In genomic region chr10:6080417-6080973, GRCh38 we compare ENCODE assay signal across 23 cellular contexts. TPM values are rescaled to one million over a fixed set of nuclear protein-coding genes. Genes with fewer than 3 reads are reported as not detected.
"Had no signal": no experiment of that assay in that cellular context is flagged by ENCODE, and none has a peak within 500 bp of the region (broad histone marks: within the 10 kb centered on the region; RNA-seq: fewer than 3 reads in every experiment).

No MANE protein-coding gene starts in this region.

- H3K4me3 ChIP-seq: dorsolateral prefrontal cortex, hepatocyte, left ventricle myocardium inferior, lower lobe of right lung, psoas muscle, right lobe of liver, testis, transverse colon had no signal

- DNase-seq: cortex of kidney; dorsolateral prefrontal cortex; effector CD8-positive, alpha-beta T cell; foreskin melanocyte; kidney; left cardiac atrium; left ventricle myocardium inferior; lower lobe of right lung; psoas muscle; retina; right lobe of liver; stimulated activated CD4-positive, alpha-beta T cell treated with anti-CD3 and anti-CD28 coated beads, Interleukin-4, amount 100 ng/mL, for 1 hour; stimulated activated CD8-positive, alpha-beta memory T cell treated with anti-CD3 and anti-CD28 coated beads, Interleukin-4, amount 100 ng/mL, for 48 hours; stimulated activated naive CD8-positive, alpha-beta T cell treated with anti-CD3 and anti-CD28 coated beads, Interleukin-15, amount 100 ng/mL, for 72 hours; testis; transverse colon had no signal

- H3K9me3 ChIP-seq: left ventricle myocardium inferior, lower lobe of right lung, psoas muscle, right lobe of liver, testis, transverse colon had no signal

- H3K9me3 Mint-ChIP-seq: memory B cell; stimulated activated effector memory CD8-positive, alpha-beta T cell treated with anti-CD3 and anti-CD28 coated beads, Interleukin-12 subunit alpha, Interleukin-12 subunit beta, amount 100 ng/mL, for 72 hours had no signal

- H3K4me3 Mint-ChIP-seq: memory B cell; mesothelial cell of epicardium; nephron; stimulated activated effector memory CD8-positive, alpha-beta T cell treated with anti-CD3 and anti-CD28 coated beads, Interleukin-12 subunit alpha, Interleukin-12 subunit beta, amount 100 ng/mL, for 72 hours; stimulated activated naive CD8-positive, alpha-beta T cell treated with anti-CD3 and anti-CD28 coated beads, Interleukin-15, amount 100 ng/mL, for 72 hours had no signal

- H3K27ac ChIP-seq: dorsolateral prefrontal cortex, hepatocyte, left ventricle myocardium inferior, lower lobe of right lung, parathyroid adenoma, psoas muscle, right lobe of liver, testis, transverse colon had no signal

- H3K27me3 ChIP-seq: dorsolateral prefrontal cortex, right lobe of liver, testis had no signal

- H3K36me3 ChIP-seq: left ventricle myocardium inferior, lower lobe of right lung, right lobe of liver, transverse colon had no signal

- H3K27me3 Mint-ChIP-seq: stimulated activated naive CD8-positive, alpha-beta T cell treated with anti-CD3 and anti-CD28 coated beads, Interleukin-15, amount 100 ng/mL, for 72 hours had no signal

- H3K27ac Mint-ChIP-seq: memory B cell; mesothelial cell of epicardium; nephron; stimulated activated effector memory CD8-positive, alpha-beta T cell treated with anti-CD3 and anti-CD28 coated beads, Interleukin-12 subunit alpha, Interleukin-12 subunit beta, amount 100 ng/mL, for 72 hours had no signal

- H3K36me3 Mint-ChIP-seq: memory B cell, mesothelial cell of epicardium had no signal

- ATAC-seq: left cardiac atrium; lower lobe of right lung; psoas muscle; right lobe of liver; stimulated activated effector memory CD8-positive, alpha-beta T cell treated with anti-CD3 and anti-CD28 coated beads, Interleukin-12 subunit alpha, Interleukin-12 subunit beta, amount 100 ng/mL, for 72 hours; stimulated activated naive CD8-positive, alpha-beta T cell treated with anti-CD3 and anti-CD28 coated beads, Interleukin-15, amount 100 ng/mL, for 72 hours had no signal

- H3K4me1 Mint-ChIP-seq: mesothelial cell of epicardium had no signal

- FAIRE-seq: kidney had no signal

- H3K4me1 ChIP-seq: parathyroid adenoma, right lobe of liver, transverse colon had no signal

RNA-seq across cellular contexts. Expression of gene IL2RA, which starts 18.3 kb away (rescaled TPM):
- total RNA-seq: hepatocyte, mesothelial cell of epicardium, myocyte had no signal
- polyA plus RNA-seq: hepatocyte had no signal
